13 cellular contexts compared by ENCODE assay signal in the genomic region with DNA sequence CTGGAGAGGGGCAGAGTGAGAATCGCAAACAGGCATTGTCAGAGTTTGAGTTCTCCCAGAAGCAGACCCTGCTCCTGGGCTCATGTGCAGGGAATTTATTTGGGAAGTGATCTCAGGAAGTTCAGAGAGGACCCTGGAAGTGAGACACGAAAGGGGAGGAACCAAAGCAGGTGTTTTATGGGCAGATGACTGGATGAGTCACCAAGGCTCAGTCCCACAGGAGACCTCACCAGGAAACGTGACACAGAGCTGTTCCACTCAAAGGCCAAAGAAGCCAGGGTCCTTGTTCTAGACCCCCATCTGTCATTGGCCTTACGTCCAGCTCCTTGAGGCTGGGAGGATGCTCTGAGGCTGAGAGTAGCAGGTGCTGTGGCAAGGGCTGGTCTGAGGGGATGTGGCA. TPM values are rescaled to one million over a fixed set of nuclear protein-coding genes. Genes with fewer than 3 reads are reported as not detected.
A peak's percentile ranks its signal among the peaks of the same experiment; 100 is the strongest.
DNase-seq lines count a peak whose midpoint lies in the region; ATAC-seq and TF ChIP-seq lines count a peak whose summit lies in the region.
"Had no signal": no experiment of that assay in that cellular context is flagged by ENCODE, and none has a peak within 500 bp of the region (broad histone marks: within the 10 kb centered on the region; RNA-seq: fewer than 3 reads in every experiment).

No MANE protein-coding gene starts in this region.

- H3K27me3 ChIP-seq in BLaER1 treated with 17β-estradiol and CSF1 and Interleukin-3, amounts not matched to agents 10 nM and 100 nM, result no peaks in the 10 kb centered on the region
- H3K27me3 ChIP-seq in colonic mucosa, result no peaks in the 10 kb centered on the region
- H3K27me3 ChIP-seq: ovary, tibial artery had no signal

- intact Hi-C loops in colonic mucosa (cut with DNase I), result no loop called here

- no peak overlapping the region for H3K4me3 ChIP-seq in BLaER1 treated with 17β-estradiol and CSF1 and Interleukin-3, amounts not matched to agents 10 nM and 100 nM
- no peak overlapping the region for H3K4me3 ChIP-seq in colonic mucosa
- H3K4me3 ChIP-seq: left ventricle myocardium inferior, ovary, smooth muscle cell, tibial artery had no signal

- H3K27ac ChIP-seq in BLaER1 treated with 17β-estradiol and CSF1 and Interleukin-3, amounts not matched to agents 10 nM and 100 nM, result no peak overlapping the region
- H3K27ac ChIP-seq in colonic mucosa, result no peak overlapping the region
- H3K27ac ChIP-seq in caudate nucleus (ENCODE audit: low read depth, low read length), result no peak overlapping the region
- H3K27ac ChIP-seq: ovary, tibial artery had no signal

- H3K9me3 ChIP-seq in BLaER1 treated with 17β-estradiol and CSF1 and Interleukin-3, amounts not matched to agents 10 nM and 100 nM (replicated peaks in 1 of 11), result no peaks in the 10 kb centered on the region
- H3K9me3 ChIP-seq in colonic mucosa, result no peaks in the 10 kb centered on the region
- H3K9me3 ChIP-seq: left ventricle myocardium inferior, ovary, tibial artery had no signal

- no peak for ATAC-seq in GM19395 (IDR thresholded peaks at IDR 0.05; ENCODE audit: unreplicated experiment)
- ATAC-seq: Panc1 had no signal

- peaks cover 0 to 3% (median 0%) of the 10 kb centered on the region in 11 experiments; a peak in 1 of 22 replicates for H4K20me1 ChIP-seq in BLaER1 treated with 17β-estradiol and CSF1 and Interleukin-3, amounts not matched to agents 10 nM and 100 nM

- H3K4me2 ChIP-seq in BLaER1 treated with 17β-estradiol and CSF1 and Interleukin-3, amounts not matched to agents 10 nM and 100 nM, result peak overlapping the region in 8 of 11 experiments; percentile 4 to 45 (median 26); a peak in 10 of 22 replicates
- H3K4me2 ChIP-seq: smooth muscle cell had no signal

- peaks cover 0 to 8% (median 0%) of the 10 kb centered on the region in 11 experiments; a peak in 4 of 22 replicates for H3K36me3 ChIP-seq in BLaER1 treated with 17β-estradiol and CSF1 and Interleukin-3, amounts not matched to agents 10 nM and 100 nM
- no peaks in the 10 kb centered on the region for H3K36me3 ChIP-seq in colonic mucosa
- H3K36me3 ChIP-seq: ovary had no signal

- H3K9ac ChIP-seq in BLaER1 treated with 17β-estradiol and CSF1 and Interleukin-3, amounts not matched to agents 10 nM and 100 nM, result no peak overlapping the region
- H3K9ac ChIP-seq in colonic mucosa (ENCODE audit: low read depth in 2 of 2, low read length in 2 of 2), result no peak overlapping the region

- DNase-seq in H4 (ENCODE audit: low spot score) (peak; percentile 5), colonic mucosa (peak; percentile 35), lung microvascular endothelial cell (ENCODE audit: low read depth in 2 of 2) (peak; percentile 58 to 60), caudate nucleus (lab: John Stamatoyannopoulos, UW) (no peak)
- no peak for DNase-seq in central memory CD4-positive, alpha-beta T cell
- DNase-seq: left ventricle myocardium inferior, NCI-H1694, tibial artery had no signal

- H3K4me1 ChIP-seq in BLaER1 treated with 17β-estradiol and CSF1 and Interleukin-3, amounts not matched to agents 10 nM and 100 nM, result peaks cover 17 to 49% (median 41%) of the 10 kb centered on the region in 10 experiments
- no peaks in the 10 kb centered on the region for H3K4me1 ChIP-seq in colonic mucosa

- TF ChIP-seq CTCF in colonic mucosa (IDR thresholded peaks at IDR 0.05), result no peak

RNA-seq across cellular contexts. Expression of a gene that starts 43.4 kb away (rescaled TPM):
- 58.4 and 66.6 TPM in 2 replicates for total RNA-seq in H4 (2014; rRNA removed; shearing (Covaris generic))
- total RNA-seq in colonic mucosa (10 to 100 TPM; 15.6 to 18.7 TPM), lung microvascular endothelial cell (28.8 and 31.2 TPM in 2 replicates)

Comparison
In these comparisons a context has a peak if more than half of its experiments do, and no peak if none do; other contexts are left out.
1. DNase-seq: peak in H4 (single experiment), colonic mucosa (single experiment) and lung microvascular endothelial cell (2 of 2); none in caudate nucleus (0 of 61) and central memory CD4-positive, alpha-beta T cell (single experiment).